Comparison of ENCODE assay signal across 11 cellular contexts in genomic region chr13:52845334-52845761, GRCh38. TPM values are rescaled to one million over a fixed set of nuclear protein-coding genes. Genes with fewer than 3 reads are reported as not detected.
DNase-seq lines count a peak whose midpoint lies in the region; ATAC-seq and TF ChIP-seq lines count a peak whose summit lies in the region.
"Had no signal": no experiment of that assay in that cellular context is flagged by ENCODE, and none has a peak within 500 bp of the region (broad histone marks: within the 10 kb centered on the region; RNA-seq: fewer than 3 reads in every experiment).

No MANE protein-coding gene starts in this region.

- no peak overlapping the region for H3K4me3 ChIP-seq in hepatocyte
- peak overlapping the region in 1 of 3 donors; percentile 36 for H3K4me3 ChIP-seq in thyroid gland (replicated peaks in 1 of 3)

- peak; percentile 8 for TF ChIP-seq CTCF in hepatocyte (IDR thresholded peaks at IDR 0.05; ENCODE audit: poor library complexity)
- peak in 2 of 6 experiments; percentile 19 to 22 for TF ChIP-seq CTCF in thyroid gland (IDR thresholded peaks at IDR 0.05)

- H3K27ac Mint-ChIP-seq in activated naive CD4-positive, alpha-beta T cell treated with anti-CD3 and anti-CD28 coated beads, Interleukin-2, amount 50 U/mL, for 24 hours: no peak overlapping the region
- H3K27ac Mint-ChIP-seq: activated CD4-positive, alpha-beta memory T cell treated with anti-CD3 and anti-CD28 coated beads, Interleukin-2, amount 10 ng/mL, durations not matched to agents 7 days and 5 days had no signal

- peak overlapping the region; percentile 24 for H3K4me3 Mint-ChIP-seq in activated naive CD4-positive, alpha-beta T cell treated with anti-CD3 and anti-CD28 coated beads, Interleukin-2, amount 50 U/mL, for 24 hours
- H3K4me3 Mint-ChIP-seq: activated CD4-positive, alpha-beta memory T cell treated with anti-CD3 and anti-CD28 coated beads, Interleukin-2, amount 10 ng/mL, durations not matched to agents 7 days and 5 days had no signal

- peak overlapping the region; percentile 89 for H3K4me2 ChIP-seq in hepatocyte

- H4K20me1 ChIP-seq in hepatocyte (ENCODE audit: insufficient read depth, poor library complexity, severe bottlenecking): no peaks in the 10 kb centered on the region

- no peaks in the 10 kb centered on the region for H3K36me3 ChIP-seq in hepatocyte (replicated peaks; ENCODE audit: insufficient read depth, low read depth)
- no peaks in the 10 kb centered on the region for H3K36me3 ChIP-seq in thyroid gland

- no peak for TF ChIP-seq POLR2A in thyroid gland (IDR thresholded peaks at IDR 0.05)

- peaks cover 24% of the 10 kb centered on the region for H3K4me1 Mint-ChIP-seq in activated naive CD4-positive, alpha-beta T cell treated with anti-CD3 and anti-CD28 coated beads, Interleukin-2, amount 50 U/mL, for 24 hours

- H3K9me3 ChIP-seq in hepatocyte (ENCODE audit: low read depth): no peaks in the 10 kb centered on the region
- no peaks in the 10 kb centered on the region for H3K9me3 ChIP-seq in thyroid gland

- no peak overlapping the region for H3K27ac ChIP-seq in hepatocyte
- H3K27ac ChIP-seq in thyroid gland: no peak overlapping the region

- intact Hi-C loops in thyroid gland (cut with DNase I): loop anchor here (5.0 to 10.0 kb wide), 3 partner anchors 122 to 357 kb away; no protein-coding TSS in a partner anchor

- peaks cover 12% of the 10 kb centered on the region for H3K9me3 Mint-ChIP-seq in activated naive CD4-positive, alpha-beta T cell treated with anti-CD3 and anti-CD28 coated beads, Interleukin-2, amount 50 U/mL, for 24 hours
- H3K9me3 Mint-ChIP-seq: activated CD4-positive, alpha-beta memory T cell treated with anti-CD3 and anti-CD28 coated beads, Interleukin-2, amount 10 ng/mL, durations not matched to agents 7 days and 5 days had no signal

- H3K27me3 ChIP-seq in hepatocyte (peaks cover 83% of the 10 kb centered on the region), thyroid gland (peaks cover 26% of the 10 kb centered on the region)

- no peaks in the 10 kb centered on the region for H3K9me2 ChIP-seq in hepatocyte (replicated peaks; ENCODE audit: insufficient read depth)

- H3K27me3 Mint-ChIP-seq in activated naive CD4-positive, alpha-beta T cell treated with anti-CD3 and anti-CD28 coated beads, Interleukin-2, amount 50 U/mL, for 24 hours: peaks cover 44% of the 10 kb centered on the region

- ATAC-seq in HG03045 (IDR thresholded peaks at IDR 0.05; ENCODE audit: unreplicated experiment) (no peak), HG03280 (IDR thresholded peaks at IDR 0.05; ENCODE audit: unreplicated experiment) (no peak), GM21381 (IDR thresholded peaks at IDR 0.05; ENCODE audit: unreplicated experiment) (no peak)
- ATAC-seq: Panc1 had no signal

- H3K4me1 ChIP-seq in hepatocyte (ENCODE audit: insufficient read depth) (peaks cover 7% of the 10 kb centered on the region), thyroid gland (peaks cover 10 to 22% of the 10 kb centered on the region in 2 donors)

- no peak overlapping the region for H2AFZ ChIP-seq in hepatocyte

- no peak for DNase-seq in activated naive CD4-positive, alpha-beta T cell treated with anti-CD3 and anti-CD28 coated beads, Interleukin-2, amount 50 U/mL, for 16 hours
- DNase-seq in NCI-H82 treated with DMSO at 0.1 percent for 48 hours (lab: John Stamatoyannopoulos, UW; ENCODE audit: unreplicated experiment) (peak; percentile 78), hepatocyte (ENCODE audit: low spot score) (no peak), thyroid gland (peak; percentile 36 to 41)
- DNase-seq: Calu3 had no signal

- WGBS in hepatocyte (ENCODE audit: low lambda C conversion rate, missing lambda C conversion rate): 26% methylated on average over 16 of the region's 16 CpGs
- WGBS in thyroid gland, 2 donors: 11 to 14% methylated on average over 16 of the region's 16 CpGs

- no peaks in the 10 kb centered on the region for H3K79me2 ChIP-seq in hepatocyte

- peaks cover 2% of the 10 kb centered on the region for H3K36me3 Mint-ChIP-seq in activated naive CD4-positive, alpha-beta T cell treated with anti-CD3 and anti-CD28 coated beads, Interleukin-2, amount 50 U/mL, for 24 hours

RNA-seq across cellular contexts. Expression of gene PCDH8, which starts 3.1 kb away (rescaled TPM):
- total RNA-seq in hepatocyte (0.37 TPM in 1 of 2 replicates, not detected in the other), thyroid gland (1 to 10 TPM in 2 of 4 donors, not detected in 2; 2.1 TPM)
- polyA plus RNA-seq in hepatocyte: 0.19 and 0.85 TPM in 2 replicates
- total RNA-seq: activated CD4-positive, alpha-beta memory T cell treated with anti-CD3 and anti-CD28 coated beads, Interleukin-2, amount 10 ng/mL, durations not matched to agents 7 days and 5 days; Calu3 had no signal

Comparison
In these comparisons a context has a peak if more than half of its experiments do, and no peak if none do; other contexts are left out.
1. DNase-seq: peak in NCI-H82 treated with DMSO at 0.1 percent for 48 hours (single experiment) and thyroid gland (2 of 2); none in activated naive CD4-positive, alpha-beta T cell treated with anti-CD3 and anti-CD28 coated beads, Interleukin-2, amount 50 U/mL, for 16 hours (single experiment) and hepatocyte (single experiment).